In genomic region chr19:48501446-48501960, GRCh38 we compare ENCODE assay signal across 1 cellular context.
TF ChIP-seq lines count a peak whose summit lies in the region.

No MANE protein-coding gene starts in this region.

TF ChIP-seq in K562, 482 proteins besides CTCF, POLR2A, EP300 and RAD21 (continued from another document and continues in another):
- TF ChIP-seq, protein P1, sequence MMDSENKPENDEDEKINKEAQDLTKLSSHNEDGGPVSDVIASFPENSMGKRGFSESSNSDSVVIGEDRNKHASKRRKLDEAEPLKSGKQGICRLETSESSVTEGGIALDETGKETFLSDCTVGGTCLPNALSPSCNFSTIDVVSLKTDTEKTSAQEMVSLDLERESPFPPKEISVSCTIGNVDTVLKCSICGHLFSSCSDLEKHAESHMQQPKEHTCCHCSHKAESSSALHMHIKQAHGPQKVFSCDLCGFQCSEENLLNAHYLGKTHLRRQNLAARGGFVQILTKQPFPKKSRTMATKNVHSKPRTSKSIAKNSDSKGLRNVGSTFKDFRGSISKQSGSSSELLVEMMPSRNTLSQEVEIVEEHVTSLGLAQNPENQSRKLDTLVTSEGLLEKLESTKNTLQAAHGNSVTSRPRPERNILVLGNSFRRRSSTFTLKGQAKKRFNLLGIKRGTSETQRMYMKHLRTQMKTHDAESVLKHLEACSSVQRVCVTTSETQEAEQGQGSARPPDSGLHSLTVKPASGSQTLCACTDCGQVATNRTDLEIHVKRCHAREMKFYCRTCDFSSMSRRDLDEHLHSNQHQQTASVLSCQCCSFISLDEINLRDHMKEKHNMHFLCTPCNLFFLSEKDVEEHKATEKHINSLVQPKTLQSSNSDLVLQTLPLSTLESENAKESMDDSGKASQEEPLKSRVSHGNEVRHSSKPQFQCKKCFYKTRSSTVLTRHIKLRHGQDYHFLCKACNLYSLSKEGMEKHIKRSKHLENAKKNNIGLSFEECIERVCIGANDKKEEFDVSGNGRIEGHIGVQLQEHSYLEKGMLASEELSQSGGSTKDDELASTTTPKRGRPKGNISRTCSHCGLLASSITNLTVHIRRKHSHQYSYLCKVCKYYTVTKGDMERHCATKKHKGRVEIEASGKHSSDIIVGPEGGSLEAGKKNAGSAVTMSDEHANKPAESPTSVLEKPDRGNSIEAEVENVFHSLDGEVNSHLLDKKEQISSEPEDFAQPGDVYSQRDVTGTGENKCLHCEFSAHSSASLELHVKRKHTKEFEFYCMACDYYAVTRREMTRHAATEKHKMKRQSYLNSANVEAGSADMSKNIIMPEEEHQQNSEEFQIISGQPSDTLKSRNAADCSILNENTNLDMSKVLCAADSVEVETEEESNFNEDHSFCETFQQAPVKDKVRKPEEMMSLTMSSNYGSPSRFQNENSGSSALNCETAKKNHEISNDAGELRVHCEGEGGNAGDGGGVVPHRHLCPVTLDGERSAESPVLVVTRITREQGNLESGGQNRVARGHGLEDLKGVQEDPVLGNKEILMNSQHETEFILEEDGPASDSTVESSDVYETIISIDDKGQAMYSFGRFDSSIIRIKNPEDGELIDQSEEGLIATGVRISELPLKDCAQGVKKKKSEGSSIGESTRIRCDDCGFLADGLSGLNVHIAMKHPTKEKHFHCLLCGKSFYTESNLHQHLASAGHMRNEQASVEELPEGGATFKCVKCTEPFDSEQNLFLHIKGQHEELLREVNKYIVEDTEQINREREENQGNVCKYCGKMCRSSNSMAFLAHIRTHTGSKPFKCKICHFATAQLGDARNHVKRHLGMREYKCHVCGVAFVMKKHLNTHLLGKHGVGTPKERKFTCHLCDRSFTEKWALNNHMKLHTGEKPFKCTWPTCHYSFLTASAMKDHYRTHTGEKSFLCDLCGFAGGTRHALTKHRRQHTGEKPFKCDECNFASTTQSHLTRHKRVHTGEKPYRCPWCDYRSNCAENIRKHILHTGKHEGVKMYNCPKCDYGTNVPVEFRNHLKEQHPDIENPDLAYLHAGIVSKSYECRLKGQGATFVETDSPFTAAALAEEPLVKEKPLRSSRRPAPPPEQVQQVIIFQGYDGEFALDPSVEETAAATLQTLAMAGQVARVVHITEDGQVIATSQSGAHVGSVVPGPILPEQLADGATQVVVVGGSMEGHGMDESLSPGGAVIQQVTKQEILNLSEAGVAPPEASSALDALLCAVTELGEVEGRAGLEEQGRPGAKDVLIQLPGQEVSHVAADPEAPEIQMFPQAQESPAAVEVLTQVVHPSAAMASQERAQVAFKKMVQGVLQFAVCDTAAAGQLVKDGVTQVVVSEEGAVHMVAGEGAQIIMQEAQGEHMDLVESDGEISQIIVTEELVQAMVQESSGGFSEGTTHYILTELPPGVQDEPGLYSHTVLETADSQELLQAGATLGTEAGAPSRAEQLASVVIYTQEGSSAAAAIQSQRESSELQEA (IDR thresholded peaks at IDR 0.05; ENCODE audit: low read depth), result peak; percentile 65
- TF ChIP-seq EHMT2 (IDR thresholded peaks at IDR 0.05) (peak; percentile 67), NELFE (IDR thresholded peaks at IDR 0.05; ENCODE audit: insufficient read depth, insufficient read length) (no peak), ETS2 (tag; IDR thresholded peaks at IDR 0.05; ENCODE audit: borderline replicate concordance, poor library complexity, severe bottlenecking) (no peak), BRD4 (IDR thresholded peaks at IDR 0.05) (no peak), KAT8 (IDR thresholded peaks at IDR 0.05; ENCODE audit: low read depth) (no peak), USF2 (CRISPR knock-in tag; IDR thresholded peaks at IDR 0.05) (peak; percentile 88), ZFX (CRISPR knock-in tag; IDR thresholded peaks at IDR 0.05) (peak; percentile 39; the same call in 1 of the 2 replicates), ZNF668 (CRISPR knock-in tag; IDR thresholded peaks at IDR 0.05) (no peak), RBFOX2 (IDR thresholded peaks at IDR 0.05; ENCODE audit: low read depth, low read length) (peak; percentile 65), RNF2 (IDR thresholded peaks at IDR 0.05) (peak; percentile 23; the same call in 1 of the 2 replicates), NR3C1 (CRISPR knock-in tag; IDR thresholded peaks at IDR 0.05) (no peak), EGR1 (conservative IDR thresholded peaks at IDR 0.05) (peak; percentile 72), ZNF146 (CRISPR knock-in tag; IDR thresholded peaks at IDR 0.05; ENCODE audit: unreplicated experiment) (no peak), CC2D1A (IDR thresholded peaks at IDR 0.05) (0 out of 2 replicates have a peak, but pooled peaks have one; percentile 23), ZFP36 (IDR thresholded peaks at IDR 0.05; ENCODE audit: low read depth, low read length, partially characterized antibody) (peak; percentile 63), DIDO1 (tag; IDR thresholded peaks at IDR 0.05; ENCODE audit: low read depth) (0 out of 2 replicates have a peak, but pooled peaks have one; percentile 48), PHB2 (IDR thresholded peaks at IDR 0.05; ENCODE audit: low read depth) (peak; percentile 83), RCOR1 (IDR thresholded peaks at IDR 0.05; ENCODE audit: borderline replicate concordance in 1 of 2, low read depth in 2 of 2, low read length in 2 of 2) (0 out of 4 replicates have a peak, but pooled peaks of 1 of the 2 experiments have one; percentile 45), FUS (optimal IDR thresholded peaks at IDR 0.05; ENCODE audit: low read depth, low read length) (no peak), ZNF717 (CRISPR knock-in tag; IDR thresholded peaks at IDR 0.05) (no peak), KDM5B (IDR thresholded peaks at IDR 0.05; ENCODE audit: insufficient replicate concordance, low read depth, low read length) (peak; percentile 33), E2F8 (IDR thresholded peaks at IDR 0.05; ENCODE audit: low read depth, partially characterized antibody) (peak; percentile 64), ZNF76 (CRISPR knock-in tag; IDR thresholded peaks at IDR 0.05; ENCODE audit: borderline replicate concordance) (no peak), PHF8 (IDR thresholded peaks at IDR 0.05; ENCODE audit: borderline replicate concordance, low read length) (peak; percentile 60; the same call in 1 of the 2 replicates), ZBTB33 (CRISPR knock-in tag; IDR thresholded peaks at IDR 0.05) (no peak), ZBTB7A (IDR thresholded peaks at IDR 0.05; ENCODE audit: borderline replicate concordance, control insufficient read depth, low read depth, low read length) (peak; percentile 48; the same call in 1 of the 2 replicates), NFE2 (IDR thresholded peaks at IDR 0.05; ENCODE audit: low read depth) (no peak), RBBP5 (IDR thresholded peaks at IDR 0.05; ENCODE audit: borderline replicate concordance, insufficient read depth, low read length, poor library complexity, severe bottlenecking) (peak; percentile 7), MTA2 (IDR thresholded peaks at IDR 0.05; ENCODE audit: low read depth) (peak; percentile 28; the same call in 1 of the 2 replicates), PHF20 (IDR thresholded peaks at IDR 0.05; ENCODE audit: partially characterized antibody) (peak; percentile 29), MAZ (CRISPR knock-in tag; conservative IDR thresholded peaks at IDR 0.05 in 1 of 2, IDR thresholded peaks at IDR 0.05 in 1 of 2) (peak; percentile 69 to 76), SIN3B (IDR thresholded peaks at IDR 0.05; ENCODE audit: low read depth) (no peak), ZNF785 (CRISPR knock-in tag; IDR thresholded peaks at IDR 0.05) (no peak), JUNB (CRISPR knock-in tag; conservative IDR thresholded peaks at IDR 0.05) (no peak), NBN (IDR thresholded peaks at IDR 0.05; ENCODE audit: low read depth) (peak; percentile 98), POLR2AphosphoS2 (IDR thresholded peaks at IDR 0.05; ENCODE audit: low read length) (no peak), POLR2G (IDR thresholded peaks at IDR 0.05; ENCODE audit: low read depth, low read length) (peak; percentile 69), NFYB (IDR thresholded peaks at IDR 0.05; ENCODE audit: extremely low read depth, insufficient read length) (no peak), FOXM1 (IDR thresholded peaks at IDR 0.05; ENCODE audit: low read depth) (0 out of 2 replicates have a peak, but pooled peaks have one; percentile 17), FOXM1 (CRISPR knock-in tag; IDR thresholded peaks at IDR 0.05; ENCODE audit: low read depth) (no peak), ZNF12 (CRISPR knock-in tag; IDR thresholded peaks at IDR 0.05) (no peak), DPF2 (IDR thresholded peaks at IDR 0.05) (peak; percentile 92), NR1H2 (CRISPR knock-in tag; IDR thresholded peaks at IDR 0.05) (no peak)
- TF ChIP-seq, protein P2, sequence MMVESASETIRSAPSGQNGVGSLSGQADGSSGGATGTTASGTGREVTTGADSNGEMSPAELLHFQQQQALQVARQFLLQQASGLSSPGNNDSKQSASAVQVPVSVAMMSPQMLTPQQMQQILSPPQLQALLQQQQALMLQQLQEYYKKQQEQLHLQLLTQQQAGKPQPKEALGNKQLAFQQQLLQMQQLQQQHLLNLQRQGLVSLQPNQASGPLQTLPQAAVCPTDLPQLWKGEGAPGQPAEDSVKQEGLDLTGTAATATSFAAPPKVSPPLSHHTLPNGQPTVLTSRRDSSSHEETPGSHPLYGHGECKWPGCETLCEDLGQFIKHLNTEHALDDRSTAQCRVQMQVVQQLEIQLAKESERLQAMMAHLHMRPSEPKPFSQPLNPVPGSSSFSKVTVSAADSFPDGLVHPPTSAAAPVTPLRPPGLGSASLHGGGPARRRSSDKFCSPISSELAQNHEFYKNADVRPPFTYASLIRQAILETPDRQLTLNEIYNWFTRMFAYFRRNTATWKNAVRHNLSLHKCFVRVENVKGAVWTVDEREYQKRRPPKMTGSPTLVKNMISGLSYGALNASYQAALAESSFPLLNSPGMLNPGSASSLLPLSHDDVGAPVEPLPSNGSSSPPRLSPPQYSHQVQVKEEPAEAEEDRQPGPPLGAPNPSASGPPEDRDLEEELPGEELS (CRISPR knock-in tag; IDR thresholded peaks at IDR 0.05; ENCODE audit: borderline replicate concordance), result no peak
- TF ChIP-seq, protein P3, sequence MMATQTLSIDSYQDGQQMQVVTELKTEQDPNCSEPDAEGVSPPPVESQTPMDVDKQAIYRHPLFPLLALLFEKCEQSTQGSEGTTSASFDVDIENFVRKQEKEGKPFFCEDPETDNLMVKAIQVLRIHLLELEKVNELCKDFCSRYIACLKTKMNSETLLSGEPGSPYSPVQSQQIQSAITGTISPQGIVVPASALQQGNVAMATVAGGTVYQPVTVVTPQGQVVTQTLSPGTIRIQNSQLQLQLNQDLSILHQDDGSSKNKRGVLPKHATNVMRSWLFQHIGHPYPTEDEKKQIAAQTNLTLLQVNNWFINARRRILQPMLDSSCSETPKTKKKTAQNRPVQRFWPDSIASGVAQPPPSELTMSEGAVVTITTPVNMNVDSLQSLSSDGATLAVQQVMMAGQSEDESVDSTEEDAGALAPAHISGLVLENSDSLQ (IDR thresholded peaks at IDR 0.05), result peak; percentile 68
- TF ChIP-seq, protein P4, sequence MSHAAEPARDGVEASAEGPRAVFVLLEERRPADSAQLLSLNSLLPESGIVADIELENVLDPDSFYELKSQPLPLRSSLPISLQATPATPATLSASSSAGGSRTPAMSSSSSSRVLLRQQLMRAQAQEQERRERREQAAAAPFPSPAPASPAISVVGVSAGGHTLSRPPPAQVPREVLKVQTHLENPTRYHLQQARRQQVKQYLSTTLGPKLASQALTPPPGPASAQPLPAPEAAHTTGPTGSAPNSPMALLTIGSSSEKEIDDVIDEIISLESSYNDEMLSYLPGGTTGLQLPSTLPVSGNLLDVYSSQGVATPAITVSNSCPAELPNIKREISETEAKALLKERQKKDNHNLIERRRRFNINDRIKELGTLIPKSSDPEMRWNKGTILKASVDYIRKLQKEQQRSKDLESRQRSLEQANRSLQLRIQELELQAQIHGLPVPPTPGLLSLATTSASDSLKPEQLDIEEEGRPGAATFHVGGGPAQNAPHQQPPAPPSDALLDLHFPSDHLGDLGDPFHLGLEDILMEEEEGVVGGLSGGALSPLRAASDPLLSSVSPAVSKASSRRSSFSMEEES (CRISPR knock-in tag; IDR thresholded peaks at IDR 0.05), result peak; percentile 98
